Comparison of ENCODE assay signal across 16 cellular contexts in the genomic region with DNA sequence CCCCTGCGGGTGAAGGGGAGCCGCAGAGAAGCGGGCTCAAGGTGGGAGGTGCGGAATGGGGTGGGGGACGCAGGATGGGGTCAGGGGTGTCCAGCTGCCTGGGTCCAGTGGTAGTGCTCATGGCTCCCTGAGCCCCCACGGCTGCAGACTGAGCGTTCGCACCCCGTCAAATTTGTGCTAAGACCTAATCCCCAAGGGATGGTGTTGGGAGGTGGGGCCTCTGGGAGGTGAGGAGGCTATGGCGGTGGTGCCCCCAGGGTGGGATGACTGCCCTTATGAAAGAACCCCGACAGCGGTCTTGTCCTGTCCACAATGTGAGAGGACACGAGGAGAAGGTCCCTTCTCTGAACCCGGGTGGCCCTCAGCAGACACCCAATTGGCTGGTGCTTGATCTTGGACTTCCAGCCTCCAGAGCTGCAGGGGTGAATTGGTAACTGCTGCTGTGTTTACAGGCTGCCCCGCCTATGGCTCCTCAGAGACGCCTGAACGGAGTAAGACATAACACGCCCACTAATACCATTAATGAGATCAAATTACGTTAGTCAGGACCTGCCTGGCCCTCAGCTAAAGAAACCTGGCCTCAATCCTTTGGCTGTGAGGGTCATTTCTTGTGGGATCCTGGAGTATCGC. TPM values are rescaled to one million over a fixed set of nuclear protein-coding genes. Genes with fewer than 3 reads are reported as not detected.
A peak's percentile ranks its signal among the peaks of the same experiment; 100 is the strongest.
DNase-seq lines count a peak whose midpoint lies in the region; ATAC-seq, FAIRE-seq and TF ChIP-seq lines count a peak whose summit lies in the region.
"Had no signal": no experiment of that assay in that cellular context is flagged by ENCODE, and none has a peak within 500 bp of the region (broad histone marks: within the 10 kb centered on the region; RNA-seq: fewer than 3 reads in every experiment).

No MANE protein-coding gene starts in this region.

- peaks cover 23% of the 10 kb centered on the region for H3K79me1 ChIP-seq in mesendoderm (ENCODE audit: low read length)

- no peak overlapping the region for H2BK5ac ChIP-seq in mesendoderm (ENCODE audit: low read length)

- H4K8ac ChIP-seq in mesendoderm (ENCODE audit: low read depth, low read length): no peak overlapping the region

- H3K4me3 ChIP-seq in WERI-Rb-1 (ENCODE audit: low read depth, low read length) (no peak overlapping the region), mesendoderm (ENCODE audit: low read length) (no peak overlapping the region)
- H3K4me3 ChIP-seq: body of pancreas, vagina had no signal

- no peak for DNase-seq in stimulated activated naive CD8-positive, alpha-beta T cell treated with anti-CD3 and anti-CD28 coated beads, Interleukin-15, Interleukin-2, amounts not matched to agents 100 U/mL and 50 U/mL, for 24 hours
- DNase-seq in stimulated activated naive CD8-positive, alpha-beta T cell treated with anti-CD3 and anti-CD28 coated beads, Interleukin-15, amount 100 ng/mL, for 72 hours: no peak
- DNase-seq in WERI-Rb-1 (peak; percentile 83), mesendoderm (peak; percentile 63), anterior cingulate cortex (lab: John Stamatoyannopoulos, UW) (no peak), urothelium cell line (ENCODE audit: low spot score) (no peak), SHP77 treated with DMSO at 0.1 percent for 48 hours (lab: John Stamatoyannopoulos, UW) (no peak)
- DNase-seq: activated CD4-positive, alpha-beta T cell treated with anti-CD3 and anti-CD28 coated beads, Interleukin-2, amount 50 U/mL, for 48 hours; activated effector memory CD4-positive, alpha-beta T cell treated with Interleukin-2 at 50 U/mL for 16 hours; body of pancreas; effector CD8-positive, alpha-beta T cell; left cardiac atrium; NCI-H2081 treated with DMSO at 0.1 percent for 48 hours had no signal

- peak overlapping the region; percentile 49 for H3K27ac ChIP-seq in WERI-Rb-1
- no peak overlapping the region for H3K27ac ChIP-seq in mesendoderm (ENCODE audit: low read depth, low read length)
- H3K27ac ChIP-seq: body of pancreas, vagina had no signal

- WGBS in mesendoderm (ENCODE audit: extremely low coverage, insufficient coverage, low lambda C conversion rate): no CpG with 5 or more reads among the region's 20 CpGs

- H4K5ac ChIP-seq in mesendoderm (ENCODE audit: low read length): no peak overlapping the region

- no peak for FAIRE-seq in urothelium cell line (lab: Jason Lieb, UNC)

- H3K4ac ChIP-seq in mesendoderm (ENCODE audit: low read depth, low read length): no peak overlapping the region

- H3K9ac ChIP-seq in mesendoderm (ENCODE audit: low read length): no peak overlapping the region

- peak; percentile 28 for ATAC-seq in stimulated activated naive CD8-positive, alpha-beta T cell treated with anti-CD3 and anti-CD28 coated beads, Interleukin-15, Interleukin-2, amounts not matched to agents 100 U/mL and 50 U/mL, for 24 hours
- no peak for ATAC-seq in stimulated activated naive CD8-positive, alpha-beta T cell treated with anti-CD3 and anti-CD28 coated beads, Interleukin-15, amount 100 ng/mL, for 72 hours
- no peak for ATAC-seq in HG03520 (IDR thresholded peaks at IDR 0.05; ENCODE audit: unreplicated experiment)

- H2BK120ac ChIP-seq in mesendoderm (ENCODE audit: low read depth, low read length): no peak overlapping the region

- H3K4me2 ChIP-seq in mesendoderm (ENCODE audit: low read length): no peak overlapping the region

- H3K9me3 ChIP-seq in WERI-Rb-1 (ENCODE audit: severe bottlenecking): no peaks in the 10 kb centered on the region
- H3K9me3 ChIP-seq: body of pancreas, vagina had no signal

- TF ChIP-seq CTCF in WERI-Rb-1 (IDR thresholded peaks at IDR 0.05; ENCODE audit: low read depth, low read length): no peak

- H3K79me2 ChIP-seq in mesendoderm (ENCODE audit: control insufficient read depth, insufficient read depth, low read length): peaks cover 22% of the 10 kb centered on the region

- H2AK5ac ChIP-seq in mesendoderm (ENCODE audit: low read length): no peak overlapping the region

- peaks cover 0 to 3% of the 10 kb centered on the region in 2 donors for H3K9me3 Mint-ChIP-seq in stimulated activated naive CD8-positive, alpha-beta T cell treated with anti-CD3 and anti-CD28 coated beads, Interleukin-15, amount 100 ng/mL, for 72 hours
- H3K9me3 Mint-ChIP-seq: T-helper 1 cell treated with Interleukin-12 subunit alpha and Interleukin-12 subunit beta and Interleukin-4 antibody, amounts not matched to agents 30 μg/mL and 1 μg/mL, for 36 hours had no signal

- H3K4me1 ChIP-seq in mesendoderm (ENCODE audit: control insufficient read depth, low read depth, low read length): peaks cover 5% of the 10 kb centered on the region
- H3K4me1 ChIP-seq: body of pancreas had no signal

- no peaks in the 10 kb centered on the region for H3K36me3 ChIP-seq in WERI-Rb-1
- H3K36me3 ChIP-seq in mesendoderm (ENCODE audit: control insufficient read depth, insufficient read depth, low read length): no peaks in the 10 kb centered on the region
- H3K36me3 ChIP-seq: vagina had no signal

- H3K27ac Mint-ChIP-seq in stimulated activated naive CD8-positive, alpha-beta T cell treated with anti-CD3 and anti-CD28 coated beads, Interleukin-15, amount 100 ng/mL, for 72 hours: no peak overlapping the region
- H3K27ac Mint-ChIP-seq: T-helper 1 cell treated with Interleukin-12 subunit alpha and Interleukin-12 subunit beta and Interleukin-4 antibody, amounts not matched to agents 30 μg/mL and 1 μg/mL, for 36 hours had no signal

- no peak overlapping the region for H2BK15ac ChIP-seq in mesendoderm (replicated peaks; ENCODE audit: low read depth)

- no peak overlapping the region for H3K23ac ChIP-seq in mesendoderm (ENCODE audit: low read length)

- no peaks in the 10 kb centered on the region for H3K27me3 Mint-ChIP-seq in stimulated activated naive CD8-positive, alpha-beta T cell treated with anti-CD3 and anti-CD28 coated beads, Interleukin-15, amount 100 ng/mL, for 72 hours

- H3K56ac ChIP-seq in mesendoderm (ENCODE audit: low read length): peak overlapping the region; percentile 6

- no peak overlapping the region for H3K18ac ChIP-seq in mesendoderm (ENCODE audit: low read length)

- H3K4me1 Mint-ChIP-seq in stimulated activated naive CD8-positive, alpha-beta T cell treated with anti-CD3 and anti-CD28 coated beads, Interleukin-15, amount 100 ng/mL, for 72 hours: no peaks in the 10 kb centered on the region

- no peaks in the 10 kb centered on the region for H3K27me3 ChIP-seq in WERI-Rb-1 (ENCODE audit: insufficient read depth, low read depth, severe bottlenecking)
- no peaks in the 10 kb centered on the region for H3K27me3 ChIP-seq in mesendoderm (ENCODE audit: insufficient read depth, low read length, poor library complexity)
- H3K27me3 ChIP-seq: body of pancreas, vagina had no signal

- no peak overlapping the region for H3K4me3 Mint-ChIP-seq in stimulated activated naive CD8-positive, alpha-beta T cell treated with anti-CD3 and anti-CD28 coated beads, Interleukin-15, amount 100 ng/mL, for 72 hours
- H3K4me3 Mint-ChIP-seq: T-helper 1 cell treated with Interleukin-12 subunit alpha and Interleukin-12 subunit beta and Interleukin-4 antibody, amounts not matched to agents 30 μg/mL and 1 μg/mL, for 36 hours had no signal

RNA-seq across cellular contexts. Expression of a gene that starts 42.6 kb away (rescaled TPM):
- 60.4 TPM for polyA plus RNA-seq in mesendoderm (2013, experiment 1 of 2)
- polyA plus RNA-seq in mesendoderm (2013, experiment 2 of 2): 60.8 TPM

Comparison
In these comparisons a context has a peak if more than half of its experiments do, and no peak if none do; other contexts are left out.
1. DNase-seq: peak in WERI-Rb-1 (single experiment) and mesendoderm (single experiment); none in stimulated activated naive CD8-positive, alpha-beta T cell treated with anti-CD3 and anti-CD28 coated beads, Interleukin-15, Interleukin-2, amounts not matched to agents 100 U/mL and 50 U/mL, for 24 hours (single experiment), stimulated activated naive CD8-positive, alpha-beta T cell treated with anti-CD3 and anti-CD28 coated beads, Interleukin-15, amount 100 ng/mL, for 72 hours (0 of 2), anterior cingulate cortex (0 of 58), urothelium cell line (single experiment) and SHP77 treated with DMSO at 0.1 percent for 48 hours (single experiment).